2 cellular contexts compared by ENCODE assay signal in the genomic region with DNA sequence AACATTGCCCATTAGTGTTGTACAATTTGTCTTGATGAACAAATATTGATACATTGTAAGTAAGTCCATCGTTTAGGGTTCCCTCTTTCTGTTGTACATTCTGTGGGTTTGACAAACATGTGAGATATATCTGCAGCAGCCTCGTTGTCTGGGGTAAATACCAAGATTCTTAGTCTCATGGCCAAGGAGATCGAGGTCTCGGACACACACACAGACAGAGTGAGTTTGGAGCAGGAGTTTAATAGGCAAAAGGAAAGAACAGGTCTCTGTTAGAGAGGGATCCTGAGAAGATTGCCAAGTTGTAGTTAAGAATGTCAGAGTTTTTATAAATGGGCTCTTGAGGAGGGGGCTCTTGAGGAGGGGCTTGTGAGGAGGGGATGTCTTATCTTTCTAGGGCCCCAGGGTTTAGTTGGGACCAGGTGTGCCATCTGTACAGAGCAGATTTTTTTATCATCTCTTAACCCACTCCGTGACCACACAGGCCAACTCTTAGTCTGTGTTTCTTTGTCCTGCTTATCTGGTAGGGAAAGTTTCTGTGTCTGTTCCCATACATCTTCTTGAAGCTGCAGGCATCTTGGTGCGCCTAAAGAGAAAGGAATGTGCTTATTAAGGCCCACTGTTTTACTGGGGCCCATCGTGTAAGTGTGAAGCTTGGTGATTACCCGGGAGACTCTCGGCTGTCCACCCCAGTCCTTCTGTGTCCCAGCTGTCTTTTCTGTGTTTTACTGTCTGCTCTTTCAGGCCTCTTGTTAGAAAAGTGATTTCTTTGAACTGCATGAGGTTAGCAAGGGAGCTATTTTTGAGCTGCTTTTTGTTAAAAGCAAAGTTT.
TF ChIP-seq lines count a peak whose summit lies in the region.

No MANE protein-coding gene starts in this region.

TF ChIP-seq in IMR-90, 13 proteins besides CTCF, POLR2A, EP300 and RAD21:
- no peak for TF ChIP-seq NFE2L2 (IDR thresholded peaks at IDR 0.05; ENCODE audit: low read depth, low read length)
- no peak for TF ChIP-seq MAZ (IDR thresholded peaks at IDR 0.05; ENCODE audit: borderline replicate concordance, low read depth, low read length)
- no peak for TF ChIP-seq SMC3 (IDR thresholded peaks at IDR 0.05; ENCODE audit: low read depth, low read length)
- TF ChIP-seq MXI1 (IDR thresholded peaks at IDR 0.05; ENCODE audit: borderline replicate concordance, low read depth, low read length): no peak
- TF ChIP-seq RFX5 (IDR thresholded peaks at IDR 0.05; ENCODE audit: low read depth, low read length): no peak
- TF ChIP-seq, protein P1, sequence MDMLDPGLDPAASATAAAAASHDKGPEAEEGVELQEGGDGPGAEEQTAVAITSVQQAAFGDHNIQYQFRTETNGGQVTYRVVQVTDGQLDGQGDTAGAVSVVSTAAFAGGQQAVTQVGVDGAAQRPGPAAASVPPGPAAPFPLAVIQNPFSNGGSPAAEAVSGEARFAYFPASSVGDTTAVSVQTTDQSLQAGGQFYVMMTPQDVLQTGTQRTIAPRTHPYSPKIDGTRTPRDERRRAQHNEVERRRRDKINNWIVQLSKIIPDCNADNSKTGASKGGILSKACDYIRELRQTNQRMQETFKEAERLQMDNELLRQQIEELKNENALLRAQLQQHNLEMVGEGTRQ (IDR thresholded peaks at IDR 0.05; ENCODE audit: low read depth, low read length): no peak
- TF ChIP-seq CEBPB (IDR thresholded peaks at IDR 0.05; ENCODE audit: low read depth, low read length): no peak
- no peak for TF ChIP-seq RCOR1 (IDR thresholded peaks at IDR 0.05; ENCODE audit: insufficient replicate concordance, low read length)
- TF ChIP-seq BHLHE40 (IDR thresholded peaks at IDR 0.05; ENCODE audit: low read depth, low read length): no peak
- no peak for TF ChIP-seq FOS (IDR thresholded peaks at IDR 0.05; ENCODE audit: low read depth, low read length)
- no peak for TF ChIP-seq MAFK (IDR thresholded peaks at IDR 0.05; ENCODE audit: low read depth, low read length)
- TF ChIP-seq, protein P2, sequence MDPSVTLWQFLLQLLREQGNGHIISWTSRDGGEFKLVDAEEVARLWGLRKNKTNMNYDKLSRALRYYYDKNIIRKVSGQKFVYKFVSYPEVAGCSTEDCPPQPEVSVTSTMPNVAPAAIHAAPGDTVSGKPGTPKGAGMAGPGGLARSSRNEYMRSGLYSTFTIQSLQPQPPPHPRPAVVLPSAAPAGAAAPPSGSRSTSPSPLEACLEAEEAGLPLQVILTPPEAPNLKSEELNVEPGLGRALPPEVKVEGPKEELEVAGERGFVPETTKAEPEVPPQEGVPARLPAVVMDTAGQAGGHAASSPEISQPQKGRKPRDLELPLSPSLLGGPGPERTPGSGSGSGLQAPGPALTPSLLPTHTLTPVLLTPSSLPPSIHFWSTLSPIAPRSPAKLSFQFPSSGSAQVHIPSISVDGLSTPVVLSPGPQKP (IDR thresholded peaks at IDR 0.05; ENCODE audit: borderline replicate concordance, low read depth, low read length): no peak
- TF ChIP-seq CHD1 (IDR thresholded peaks at IDR 0.05; ENCODE audit: low read depth, low read length): no peak

TF ChIP-seq in GM12878, 131 proteins besides CTCF, POLR2A, EP300 and RAD21:
- peak; percentile 33; the same call in 1 of the 2 replicates for TF ChIP-seq TCF7 (IDR thresholded peaks at IDR 0.05; ENCODE audit: borderline replicate concordance)
- TF ChIP-seq ZBED1 (IDR thresholded peaks at IDR 0.05; ENCODE audit: borderline replicate concordance): no peak
